In genomic region chr5:58838732-58839131, GRCh38 we compare ENCODE assay signal across 8 cellular contexts.
"Had no signal": no experiment of that assay in that cellular context is flagged by ENCODE, and none has a peak within 500 bp of the region (broad histone marks: within the 10 kb centered on the region; RNA-seq: fewer than 3 reads in every experiment).

No MANE protein-coding gene starts in this region.

- ATAC-seq: GM12878 had no signal

- FAIRE-seq: G401.6, GM12878, GM12891, GM12892, GM18507, GM19239 had no signal

- H3K4me3 ChIP-seq: GM12878 had no signal

- DNase-seq: GDM1, GF-D8 had no signal
